In genomic region chr9:36092509-36093215, GRCh38 we compare ENCODE assay signal across 10 cellular contexts. TPM values are rescaled to one million over a fixed set of nuclear protein-coding genes. Genes with fewer than 3 reads are reported as not detected.
DNase-seq lines count a peak whose midpoint lies in the region; ATAC-seq and TF ChIP-seq lines count a peak whose summit lies in the region.
"Had no signal": no experiment of that assay in that cellular context is flagged by ENCODE, and none has a peak within 500 bp of the region (broad histone marks: within the 10 kb centered on the region; RNA-seq: fewer than 3 reads in every experiment).

No MANE protein-coding gene starts in this region.

- no peaks in the 10 kb centered on the region for H3K27me3 ChIP-seq in right cardiac atrium (ENCODE audit: control insufficient read depth, insufficient read depth)
- no peaks in the 10 kb centered on the region for H3K27me3 ChIP-seq in subcutaneous abdominal adipose tissue (ENCODE audit: control insufficient read depth in 5 of 5, insufficient read depth in 4 of 5, low read length in 5 of 5)
- no peaks in the 10 kb centered on the region for H3K27me3 ChIP-seq in ovary
- H3K27me3 ChIP-seq: body of pancreas, pancreas had no signal

- no peak for TF ChIP-seq POLR2A in ovary (IDR thresholded peaks at IDR 0.05)

- H3K4me1 ChIP-seq in right cardiac atrium (ENCODE audit: control insufficient read depth, insufficient read depth, low read length) (peaks cover 2% of the 10 kb centered on the region), subcutaneous abdominal adipose tissue (ENCODE audit: control insufficient read depth in 5 of 5, insufficient read depth in 5 of 5, low read length in 5 of 5) (peaks cover 0 to 25% (median 18%) of the 10 kb centered on the region in 5 donors), ovary (ENCODE audit: insufficient read depth) (peaks cover 3% of the 10 kb centered on the region)

- peak; percentile 89 for ATAC-seq in GM18519 (IDR thresholded peaks at IDR 0.05; ENCODE audit: low FRiP score, unreplicated experiment)
- ATAC-seq in HG02884 (IDR thresholded peaks at IDR 0.05; ENCODE audit: unreplicated experiment): peak; percentile 84
- peak; percentile 78 to 95 (median 91) for ATAC-seq in T-cell (replicated peaks in 1 of 4)
- no peak for ATAC-seq in right cardiac atrium
- ATAC-seq: body of pancreas had no signal

- WGBS in right cardiac atrium: 86% methylated on average over 9 of the region's 9 CpGs
- 90 to 95% (median 91%) methylated on average over 9 of the region's 9 CpGs for WGBS in ovary, 3 donors

- H3K4me3 ChIP-seq in right cardiac atrium (ENCODE audit: low read length) (no peak overlapping the region), subcutaneous abdominal adipose tissue (ENCODE audit: low read depth in 1 of 5, low read length in 5 of 5) (peak overlapping the region in 1 of 5 donors; percentile 25), ovary (no peak overlapping the region)
- H3K4me3 ChIP-seq: body of pancreas, pancreas had no signal

- CTCF ChIA-PET in T-cell (lab: Charles Lee): interaction anchor here (0.6 to 1.6 kb wide), 4 partner anchors 9 to 34 kb away, joined by 4 to 7 read pairs (median 6); no protein-coding TSS in a partner anchor

- H3K9me3 ChIP-seq in right cardiac atrium (ENCODE audit: control insufficient read depth, low read length) (no peaks in the 10 kb centered on the region), subcutaneous abdominal adipose tissue (ENCODE audit: control insufficient read depth in 5 of 5, low read length in 5 of 5) (no peaks in the 10 kb centered on the region), ovary (no peaks in the 10 kb centered on the region)
- H3K9me3 ChIP-seq: body of pancreas, pancreas had no signal

- H3K36me3 ChIP-seq in subcutaneous abdominal adipose tissue (ENCODE audit: control insufficient read depth in 5 of 5, insufficient read depth in 5 of 5, low read length in 5 of 5) (peaks cover 0 to 3% (median 0%) of the 10 kb centered on the region in 5 donors), ovary (no peaks in the 10 kb centered on the region)
- H3K36me3 ChIP-seq: pancreas had no signal

- TF ChIP-seq EP300 in ovary (IDR thresholded peaks at IDR 0.05): no peak

- H3K9ac ChIP-seq in subcutaneous abdominal adipose tissue (ENCODE audit: low read length in 5 of 5): no peak overlapping the region

- H3K27me3 Mint-ChIP-seq in T-cell: no peaks in the 10 kb centered on the region

- TF ChIP-seq CTCF in ovary (IDR thresholded peaks at IDR 0.05): no peak

- no peaks in the 10 kb centered on the region for H3K9me3 Mint-ChIP-seq in T-cell

- DNase-seq in T-cell: peak in 30 of 34 experiments; percentile 4 to 27 (median 12)
- no peak for DNase-seq in right cardiac atrium
- DNase-seq in NCI-H2107 treated with DMSO at 0.1 percent for 48 hours (lab: John Stamatoyannopoulos, UW; ENCODE audit: unreplicated experiment): no peak
- DNase-seq in ovary: no peak
- no peak for DNase-seq in dermis blood vessel endothelial cell
- DNase-seq: pancreas had no signal

- peaks cover 6% of the 10 kb centered on the region for H3K36me3 Mint-ChIP-seq in T-cell

- H3K4me3 Mint-ChIP-seq in T-cell: peak overlapping the region; percentile 51 to 72 (median 53)

- intact Hi-C loops in right cardiac atrium (cut with DNase I) (no loop called here), ovary (cut with DNase I) (no loop called here)

- POLR2A ChIA-PET in T-cell (lab: Charles Lee): interaction anchor here in 1 of 2 donors (0.6 kb wide), 2 partner anchors 12 to 206 kb away, joined by 3 to 5 read pairs; no protein-coding TSS in a partner anchor

- peaks cover 16 to 19% (median 18%) of the 10 kb centered on the region in 3 donors for H3K4me1 Mint-ChIP-seq in T-cell

- H3K27ac ChIP-seq in right cardiac atrium (ENCODE audit: low read length) (peak overlapping the region; percentile 5), subcutaneous abdominal adipose tissue (ENCODE audit: low read depth, low read length) (peak overlapping the region; percentile 22), ovary (no peak overlapping the region)

- H3K27ac Mint-ChIP-seq in T-cell: peak overlapping the region; percentile 89 to 91

RNA-seq across cellular contexts. Expression of gene GLIPR2, which starts 43.9 kb away (rescaled TPM):
- total RNA-seq in T-cell (10 to 100 TPM; 25.6 to 37.8 (median 28.7) TPM), right cardiac atrium (10 to 100 TPM in 3 of 4 donors, 1 to 10 TPM in 1; 9.0 to 23.2 (median 14.7) TPM), ovary (10 to 100 TPM in 6 of 7 donors, 1 to 10 TPM in 1; 8.3 to 30.9 (median 16.0) TPM), dermis blood vessel endothelial cell (32.4 and 45.6 TPM in 2 replicates)
- polyA plus RNA-seq in right cardiac atrium (8.8 TPM), ovary (10 to 100 TPM; 13.6 to 34.6 TPM)

RNA-seq across cellular contexts. Expression of gene RECK, which starts 55.9 kb away (rescaled TPM):
- total RNA-seq in T-cell (10 to 100 TPM in 2 of 5 donors, 1 to 10 TPM in 3; 8.9 to 11.4 (median 9.9) TPM), right cardiac atrium (10 to 100 TPM in 1 of 4 donors, 1 to 10 TPM in 3; 7.4 to 10.1 (median 8.6) TPM), ovary (10 to 100 TPM; 10.7 to 24.2 (median 16.8) TPM), dermis blood vessel endothelial cell (22.0 and 37.5 TPM in 2 replicates)
- polyA plus RNA-seq in right cardiac atrium (4.3 TPM), ovary (10 to 100 TPM; 11.4 to 19.8 TPM)

Comparison
In these comparisons a context has a peak if more than half of its experiments do, and no peak if none do; other contexts are left out.
1. ATAC-seq: peak in GM18519 (single experiment), HG02884 (single experiment) and T-cell (4 of 4); none in right cardiac atrium (0 of 2).
2. DNase-seq: peak in T-cell (30 of 34); none in right cardiac atrium (0 of 3), NCI-H2107 treated with DMSO at 0.1 percent for 48 hours (single experiment), ovary (0 of 5) and dermis blood vessel endothelial cell (single experiment).
3. H3K27ac ChIP-seq: peak in right cardiac atrium (single experiment) and subcutaneous abdominal adipose tissue (single experiment); none in ovary (0 of 2).